1 cellular context compared by ENCODE assay signal in genomic region chr1:225422795-225423517, GRCh38.
TF ChIP-seq lines count a peak whose summit lies in the region.

No MANE protein-coding gene starts in this region.

TF ChIP-seq in GM12878, 131 proteins besides CTCF, POLR2A, EP300 and RAD21 (continued from another document):
- TF ChIP-seq PKNOX1 (IDR thresholded peaks at IDR 0.05), result no peak
